In genomic region chr3:115388825-115389224, GRCh38 we compare ENCODE assay signal across 24 cellular contexts.
"Had no signal": no experiment of that assay in that cellular context is flagged by ENCODE, and none has a peak within 500 bp of the region (broad histone marks: within the 10 kb centered on the region; RNA-seq: fewer than 3 reads in every experiment).

No MANE protein-coding gene starts in this region.

- H3K36me3 Mint-ChIP-seq: activated naive CD4-positive, alpha-beta T cell treated with anti-CD3 and anti-CD28 coated beads, Interleukin-2, amount 50 U/mL, for 72 hours; brain; immature natural killer cell; naive B cell; WTC11 had no signal

- H3K9me3 Mint-ChIP-seq: activated CD4-positive, alpha-beta memory T cell treated with anti-CD3 and anti-CD28 coated beads, Interleukin-2, amount 10 ng/mL, durations not matched to agents 7 days and 5 days; activated naive CD4-positive, alpha-beta T cell treated with anti-CD3 and anti-CD28 coated beads, Interleukin-2, amount 50 U/mL, for 72 hours; activated T-cell treated with anti-CD3 and anti-CD28 coated beads, Interleukin-2, amount 50 U/mL, for 4 hours; central memory CD8-positive, alpha-beta T cell; naive B cell had no signal

- DNase-seq: activated CD4-positive, alpha-beta memory T cell treated with anti-CD3 and anti-CD28 coated beads, Interleukin-2, amount 10 ng/mL, durations not matched to agents 7 days and 5 days; activated CD4-positive, alpha-beta T cell treated with anti-CD3 and anti-CD28 coated beads for 4 hours; activated effector memory CD4-positive, alpha-beta T cell treated with Interleukin-2 at 50 U/mL for 16 hours; activated T-cell treated with anti-CD3 and anti-CD28 coated beads, Interleukin-2, amount 50 U/mL, for 4 hours; amniotic stem cell; cortex of kidney; effector CD4-positive, alpha-beta T cell; foreskin keratinocyte; immature natural killer cell; left colon; midbrain; naive B cell; posterior cingulate gyrus; retina; small intestine; stimulated activated naive CD8-positive, alpha-beta T cell treated with anti-CD3 and anti-CD28 coated beads, Interleukin-15, Interleukin-2, amounts not matched to agents 100 U/mL and 50 U/mL, for 24 hours; T-helper 2 cell; upper lobe of left lung had no signal

- H3K4me1 ChIP-seq: foreskin keratinocyte, upper lobe of left lung had no signal

- H3K9me3 ChIP-seq: esophagus muscularis mucosa, neutrophil, upper lobe of left lung had no signal

- H3K27me3 Mint-ChIP-seq: brain had no signal

- H3K27me3 ChIP-seq: esophagus muscularis mucosa, foreskin keratinocyte, neutrophil, upper lobe of left lung had no signal

- H3K4me3 ChIP-seq: esophagus muscularis mucosa, upper lobe of left lung had no signal

- H3K27ac Mint-ChIP-seq: activated CD4-positive, alpha-beta memory T cell treated with anti-CD3 and anti-CD28 coated beads, Interleukin-2, amount 10 ng/mL, durations not matched to agents 7 days and 5 days; activated naive CD4-positive, alpha-beta T cell treated with anti-CD3 and anti-CD28 coated beads, Interleukin-2, amount 50 U/mL, for 72 hours; immature natural killer cell; naive B cell; WTC11 had no signal

- H3K4me1 Mint-ChIP-seq: activated CD4-positive, alpha-beta memory T cell treated with anti-CD3 and anti-CD28 coated beads, Interleukin-2, amount 10 ng/mL, durations not matched to agents 7 days and 5 days; central memory CD8-positive, alpha-beta T cell; immature natural killer cell; naive B cell had no signal

- H3K36me3 ChIP-seq: esophagus muscularis mucosa, neutrophil, upper lobe of left lung had no signal

- H3K4me3 Mint-ChIP-seq: activated CD4-positive, alpha-beta memory T cell treated with anti-CD3 and anti-CD28 coated beads, Interleukin-2, amount 10 ng/mL, durations not matched to agents 7 days and 5 days; activated T-cell treated with anti-CD3 and anti-CD28 coated beads, Interleukin-2, amount 50 U/mL, for 4 hours; brain; central memory CD8-positive, alpha-beta T cell; immature natural killer cell; naive B cell; WTC11 had no signal

- H3K27ac ChIP-seq: esophagus muscularis mucosa, foreskin keratinocyte, neutrophil, upper lobe of left lung had no signal
